ENCODE assay signal across 18 cellular contexts in the genomic region with DNA sequence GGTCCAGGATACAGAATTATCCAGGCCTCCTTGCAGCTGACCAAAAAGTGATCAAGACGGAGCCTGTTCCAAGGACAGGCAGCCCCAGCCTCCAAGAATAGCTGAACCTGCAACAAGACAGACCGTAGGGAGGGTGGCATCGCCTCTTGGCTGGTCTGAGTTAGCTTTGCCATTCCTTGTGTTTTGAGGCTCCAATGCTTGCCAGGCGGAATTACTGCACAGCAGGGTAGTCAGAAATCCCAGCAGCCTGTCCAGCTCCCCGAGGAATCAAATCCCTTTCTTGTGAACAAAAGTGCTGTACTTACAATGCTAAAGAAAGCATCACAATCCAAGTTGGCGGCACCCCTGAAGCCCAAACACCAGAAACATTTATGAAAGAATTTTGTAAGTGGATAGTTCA.
DNase-seq lines count a peak whose midpoint lies in the region; TF ChIP-seq lines count a peak whose summit lies in the region.
"Had no signal": no experiment of that assay in that cellular context is flagged by ENCODE, and none has a peak within 500 bp of the region (broad histone marks: within the 10 kb centered on the region; RNA-seq: fewer than 3 reads in every experiment).

No MANE protein-coding gene starts in this region.

- H3K79me2 ChIP-seq in neural progenitor cell (ENCODE audit: low read depth), result no peaks in the 10 kb centered on the region

- no peaks in the 10 kb centered on the region for H4K20me1 ChIP-seq in neural progenitor cell (ENCODE audit: low read depth)

- no peak overlapping the region for H2AFZ ChIP-seq in neural progenitor cell (replicated peaks)
- H2AFZ ChIP-seq: GM23338 had no signal

- peaks cover 6% of the 10 kb centered on the region for H3K27me3 Mint-ChIP-seq in brain
- peaks cover 2% of the 10 kb centered on the region for H3K27me3 Mint-ChIP-seq in neural progenitor cell (ENCODE audit: insufficient read depth, low read depth)

- TF ChIP-seq CTCF in brain (conservative IDR thresholded peaks at IDR 0.05), result no peak
- no peak for TF ChIP-seq CTCF in neural progenitor cell (IDR thresholded peaks at IDR 0.05)

- H3K4me3 ChIP-seq in MG63 (no peak overlapping the region), neural progenitor cell (no peak overlapping the region)
- H3K4me3 ChIP-seq: A549, GM23338 had no signal

- peak overlapping the region in 3 of 5 experiments; percentile 62 to 84 (median 80) for H3K27ac Mint-ChIP-seq in brain
- peak overlapping the region; percentile 70 for H3K27ac Mint-ChIP-seq in neural progenitor cell
- H3K27ac Mint-ChIP-seq: CD4-positive, alpha-beta memory T cell; GM23338; H9 had no signal

- H3K9ac ChIP-seq in neural progenitor cell, result no peak overlapping the region

- no peak overlapping the region for H3K27ac ChIP-seq in neural progenitor cell
- H3K27ac ChIP-seq: A549 had no signal

- peak; percentile 62 for DNase-seq in Ammon's horn (ENCODE audit: low spot score)
- DNase-seq in MG63, result peak; percentile 2
- DNase-seq in neural progenitor cell (ENCODE audit: low spot score), result peak; percentile 53
- DNase-seq in germinal center (ENCODE audit: low spot score), result no peak
- DNase-seq in superior temporal gyrus (ENCODE audit: extremely low spot score), result no peak
- no peak for DNase-seq in GM19238 (ENCODE audit: insufficient read length, low spot score)
- DNase-seq: 8988T; ACHN; AML-193; Calu3; CD4-positive, alpha-beta memory T cell; COR-L47; DMS153; DND-41; H9 had no signal

- peak overlapping the region in 1 of 5 experiments; percentile 5 for H3K4me3 Mint-ChIP-seq in brain
- peak overlapping the region; percentile 11 for H3K4me3 Mint-ChIP-seq in neural progenitor cell
- H3K4me3 Mint-ChIP-seq: CD4-positive, alpha-beta memory T cell; GM23338; H9 had no signal

- peaks cover 11 to 80% (median 18%) of the 10 kb centered on the region in 5 experiments for H3K9me3 Mint-ChIP-seq in brain
- H3K9me3 Mint-ChIP-seq in neural progenitor cell, result peaks cover 18% of the 10 kb centered on the region

- H3K36me3 ChIP-seq in MG63 (no peaks in the 10 kb centered on the region), neural progenitor cell (no peaks in the 10 kb centered on the region)

- peak overlapping the region; percentile 1 for H3K4me2 ChIP-seq in neural progenitor cell
- H3K4me2 ChIP-seq: A549, GM23338 had no signal

- H3K36me3 Mint-ChIP-seq in brain (peaks cover 5% of the 10 kb centered on the region), neural progenitor cell (peaks cover 57% of the 10 kb centered on the region)
- H3K36me3 Mint-ChIP-seq: CD4-positive, alpha-beta memory T cell had no signal

- peaks cover 16% of the 10 kb centered on the region for H3F3A ChIP-seq in neural progenitor cell (ENCODE audit: low read depth)

- H3K27me3 ChIP-seq in MG63 (no peaks in the 10 kb centered on the region), neural progenitor cell (no peaks in the 10 kb centered on the region)

- peaks cover 15% of the 10 kb centered on the region for H3K4me1 ChIP-seq in neural progenitor cell
- H3K4me1 ChIP-seq: A549 had no signal

- H3K9me3 ChIP-seq in MG63, result no peaks in the 10 kb centered on the region
- H3K9me3 ChIP-seq in neural progenitor cell (ENCODE audit: low read depth), result no peaks in the 10 kb centered on the region

- peaks cover 28% of the 10 kb centered on the region for H3K4me1 Mint-ChIP-seq in brain
- peaks cover 44% of the 10 kb centered on the region for H3K4me1 Mint-ChIP-seq in neural progenitor cell
- H3K4me1 Mint-ChIP-seq: CD4-positive, alpha-beta memory T cell; GM23338 had no signal

Comparison
In these comparisons a context has a peak if more than half of its experiments do, and no peak if none do; other contexts are left out.
1. DNase-seq: peak in Ammon's horn (single experiment), MG63 (single experiment) and neural progenitor cell (single experiment); none in germinal center (single experiment), superior temporal gyrus (single experiment) and GM19238 (single experiment).